ENCODE assay signal across 23 cellular contexts in genomic region chr22:45787770-45788169, GRCh38.
A peak's percentile ranks its signal among the peaks of the same experiment; 100 is the strongest.
DNase-seq lines count a peak whose midpoint lies in the region; ATAC-seq and TF ChIP-seq lines count a peak whose summit lies in the region.
"Had no signal": no experiment of that assay in that cellular context is flagged by ENCODE, and none has a peak within 500 bp of the region (broad histone marks: within the 10 kb centered on the region; RNA-seq: fewer than 3 reads in every experiment).

No MANE protein-coding gene starts in this region.

- H4K20me1 ChIP-seq in GM23338 (replicated peaks; ENCODE audit: insufficient read depth): peaks cover 8% of the 10 kb centered on the region

- peaks cover 7% of the 10 kb centered on the region for H3K27me3 Mint-ChIP-seq in GM23338 (ENCODE audit: insufficient read depth, low read depth, poor library complexity)
- H3K27me3 Mint-ChIP-seq in osteocyte (ENCODE audit: unreplicated experiment): no peaks in the 10 kb centered on the region
- H3K27me3 Mint-ChIP-seq: CD8-positive, alpha-beta memory T cell had no signal

- H2AFZ ChIP-seq in GM23338: no peak overlapping the region

- no peak for DNase-seq in GM23338 (ENCODE audit: low spot score)
- no peak for DNase-seq in adrenal gland
- DNase-seq in fibroblast of villous mesenchyme (ENCODE audit: low read depth): peak; percentile 73
- DNase-seq in osteocyte (ENCODE audit: extremely low spot score, unreplicated experiment): no peak
- DNase-seq in SHP77 (lab: John Stamatoyannopoulos, UW): no peak
- DNase-seq in SW 1271 (lab: John Stamatoyannopoulos, UW): no peak
- DNase-seq in NCI-H1417 treated with DMSO at 0.1 percent for 48 hours (lab: John Stamatoyannopoulos, UW): no peak
- DNase-seq: BE2C; CD8-positive, alpha-beta memory T cell; DMS153; DND-41; KG1; MG63; NCI-H1105 treated with DMSO at 0.1 percent for 48 hours; NCI-H2029; NCI-H446 treated with DMSO at 0.1 percent for 48 hours; NCI-H82; NK-92 treated with Interleukin-12 subunit alpha and Interleukin-12 subunit beta, amount 100 ng/mL, for 24 hours; Right ventricle myocardium superior; RPMI8226 had no signal

- 0 out of 2 replicates have a peak, but pooled peaks cover 4% of the 10 kb centered on the region for H3K4me1 ChIP-seq in GM23338 (ENCODE audit: insufficient read depth)
- H3K4me1 ChIP-seq in adrenal gland (replicated peaks in 1 of 2): peaks cover 22 to 54% of the 10 kb centered on the region in 2 donors
- H3K4me1 ChIP-seq: BE2C had no signal

- no peak for TF ChIP-seq POLR2A in adrenal gland (IDR thresholded peaks at IDR 0.05)

- ATAC-seq in GM23338 (peak; percentile 31; the same call in 2 of the 3 replicates), HG03139 (IDR thresholded peaks at IDR 0.05; ENCODE audit: unreplicated experiment) (no peak)
- ATAC-seq: HCT116 had no signal

- H3K9me3 ChIP-seq in adrenal gland (replicated peaks in 1 of 3): no peaks in the 10 kb centered on the region
- H3K9me3 ChIP-seq: BE2C, MG63 had no signal

- H3K9me2 ChIP-seq in GM23338 (ENCODE audit: insufficient read depth): no peaks in the 10 kb centered on the region

- H3K4me3 ChIP-seq in GM23338 (no peak overlapping the region), adrenal gland (no peak overlapping the region), fibroblast of villous mesenchyme (ENCODE audit: low read depth, low read length) (no peak overlapping the region)
- H3K4me3 ChIP-seq: MG63 had no signal

- no peak overlapping the region for H3K27ac Mint-ChIP-seq in GM23338
- peak overlapping the region; percentile 43 for H3K27ac Mint-ChIP-seq in osteocyte (ENCODE audit: unreplicated experiment)
- H3K27ac Mint-ChIP-seq: CD8-positive, alpha-beta memory T cell had no signal

- WGBS in adrenal gland, 4 donors: 46 to 69% (median 56%) methylated on average over 2 of the region's 2 CpGs

- H3K79me2 ChIP-seq in GM23338 (replicated peaks; ENCODE audit: insufficient read depth): peaks cover 9% of the 10 kb centered on the region; the same call in 1 of the 2 replicates

- H3K36me3 ChIP-seq in GM23338 (ENCODE audit: insufficient read depth) (no peaks in the 10 kb centered on the region), adrenal gland (replicated peaks in 1 of 2) (no peaks in the 10 kb centered on the region)

- H3K4me3 Mint-ChIP-seq in GM23338 (no peak overlapping the region), osteocyte (ENCODE audit: unreplicated experiment) (no peak overlapping the region)
- H3K4me3 Mint-ChIP-seq: CD14-positive monocyte; CD8-positive, alpha-beta memory T cell had no signal

- H3K27me3 ChIP-seq in GM23338 (ENCODE audit: insufficient read depth) (no peaks in the 10 kb centered on the region), adrenal gland (no peaks in the 10 kb centered on the region)
- H3K27me3 ChIP-seq: BE2C, MG63 had no signal

- H3K9me3 Mint-ChIP-seq in GM23338: no peaks in the 10 kb centered on the region
- H3K9me3 Mint-ChIP-seq in osteocyte (ENCODE audit: unreplicated experiment): no peaks in the 10 kb centered on the region

- H3K27ac ChIP-seq in GM23338 (ENCODE audit: low read depth): no peak overlapping the region
- peak overlapping the region in 3 of 5 donors; percentile 29 to 67 (median 39) for H3K27ac ChIP-seq in adrenal gland

- H3F3A ChIP-seq in GM23338 (replicated peaks; ENCODE audit: low read depth): no peaks in the 10 kb centered on the region

- H3K36me3 Mint-ChIP-seq in GM23338 (ENCODE audit: low read depth) (no peaks in the 10 kb centered on the region; the same call in 2 of the 3 replicates), osteocyte (ENCODE audit: unreplicated experiment) (peaks cover 9% of the 10 kb centered on the region)

- intact Hi-C loops in adrenal gland (cut with DNase I): no loop called here

- no peak for TF ChIP-seq CTCF in GM23338 (conservative IDR thresholded peaks at IDR 0.05; ENCODE audit: low read depth in 2 of 2)
- no peak for TF ChIP-seq CTCF in adrenal gland (IDR thresholded peaks at IDR 0.05)
- TF ChIP-seq CTCF in fibroblast of villous mesenchyme (IDR thresholded peaks at IDR 0.05; ENCODE audit: insufficient read depth, low read depth, low read length): no peak
- no peak for TF ChIP-seq CTCF in osteocyte (IDR thresholded peaks at IDR 0.05)

- peaks cover 32% of the 10 kb centered on the region for H3K4me1 Mint-ChIP-seq in GM23338
- H3K4me1 Mint-ChIP-seq in osteocyte (ENCODE audit: unreplicated experiment): peaks cover 64% of the 10 kb centered on the region

- H3K4me2 ChIP-seq in GM23338: no peak overlapping the region

TF ChIP-seq in GM23338, 12 proteins besides CTCF, POLR2A, EP300 and RAD21 (continues in another document):
- TF ChIP-seq REST (IDR thresholded peaks at IDR 0.05; ENCODE audit: unreplicated experiment) (no peak), STAT1 (IDR thresholded peaks at IDR 0.05; ENCODE audit: unreplicated experiment) (no peak), ETS1 (IDR thresholded peaks at IDR 0.05) (no peak), ZNF331 (CRISPR knock-in tag; IDR thresholded peaks at IDR 0.05; ENCODE audit: low read depth) (no peak), POLR2AphosphoS5 (IDR thresholded peaks at IDR 0.05; ENCODE audit: low read depth) (no peak)
